ENCODE assay signal across 17 cellular contexts in genomic region chr9:108351571-108351970, GRCh38.
DNase-seq lines count a peak whose midpoint lies in the region; ATAC-seq, FAIRE-seq and TF ChIP-seq lines count a peak whose summit lies in the region.
"Had no signal": no experiment of that assay in that cellular context is flagged by ENCODE, and none has a peak within 500 bp of the region (broad histone marks: within the 10 kb centered on the region; RNA-seq: fewer than 3 reads in every experiment).

No MANE protein-coding gene starts in this region.

- DNase-seq in mammary epithelial cell (no peak), breast epithelium (ENCODE audit: low spot score in 2 of 2) (no peak), bronchial epithelial cell (ENCODE audit: low read depth) (peak; percentile 96), foreskin keratinocyte (peak; percentile 87 to 88), suprapubic skin (ENCODE audit: low spot score in 2 of 2) (no peak), tibial nerve (ENCODE audit: low spot score in 2 of 2) (no peak), osteocyte (ENCODE audit: extremely low spot score, unreplicated experiment) (no peak)
- DNase-seq: Caco-2; CD8-positive, alpha-beta memory T cell; DMS53; GF-D8; GM23248; H9 had no signal

- H3K4me2 ChIP-seq in mammary epithelial cell (ENCODE audit: insufficient read depth, low read depth, low read length), result no peak overlapping the region

- ATAC-seq in foreskin keratinocyte, result peak; percentile 70
- ATAC-seq in HG02840 (IDR thresholded peaks at IDR 0.05; ENCODE audit: low FRiP score, unreplicated experiment), result no peak
- ATAC-seq: HepG2 had no signal

- no peaks in the 10 kb centered on the region for H3K4me1 Mint-ChIP-seq in osteocyte (ENCODE audit: unreplicated experiment)
- H3K4me1 Mint-ChIP-seq: CD8-positive, alpha-beta memory T cell; H9 had no signal

- intact Hi-C loops in mammary epithelial cell (cut with micrococcal nuclease) (no loop called here), breast epithelium (cut with DNase I; ENCODE audit: low total_unique reads) (no loop called here)

- no peak overlapping the region for H3K4me3 ChIP-seq in mammary epithelial cell (replicated peaks in 1 of 3; ENCODE audit: insufficient read depth in 1 of 3, low read depth in 2 of 3, low read length in 3 of 3)
- H3K4me3 ChIP-seq in breast epithelium, result no peak overlapping the region
- H3K4me3 ChIP-seq in bronchial epithelial cell (ENCODE audit: low read depth, low read length), result no peak overlapping the region
- no peak overlapping the region for H3K4me3 ChIP-seq in suprapubic skin
- no peak overlapping the region for H3K4me3 ChIP-seq in tibial nerve
- H3K4me3 ChIP-seq: GM23248 had no signal

- no peak overlapping the region for H3K27ac Mint-ChIP-seq in osteocyte (ENCODE audit: unreplicated experiment)
- H3K27ac Mint-ChIP-seq: CD8-positive, alpha-beta memory T cell; H9 had no signal

- in situ Hi-C loops in mammary epithelial cell (cut with MboI; ENCODE audit: low sequenced_read_pairs in 2 of 2), result no loop called here

- H3K79me2 ChIP-seq in mammary epithelial cell (ENCODE audit: insufficient read depth, low read length), result no peaks in the 10 kb centered on the region

- H3K9me3 ChIP-seq in mammary epithelial cell (replicated peaks; ENCODE audit: insufficient read depth, low read length) (no peaks in the 10 kb centered on the region), breast epithelium (no peaks in the 10 kb centered on the region), suprapubic skin (no peaks in the 10 kb centered on the region), tibial nerve (no peaks in the 10 kb centered on the region)
- H3K9me3 ChIP-seq: Caco-2 had no signal

- H3K4me3 Mint-ChIP-seq in osteocyte (ENCODE audit: unreplicated experiment), result no peak overlapping the region
- H3K4me3 Mint-ChIP-seq: CD8-positive, alpha-beta memory T cell; H9 had no signal

- FAIRE-seq in bronchial epithelial cell (lab: Jason Lieb, UNC), result peak; percentile 88
- FAIRE-seq: HepG2, HTR-8/SVneo had no signal

- 67% methylated on average over 5 of the region's 5 CpGs for WGBS in mammary epithelial cell (ENCODE audit: low coverage, missing lambda C conversion rate)
- 59% methylated on average over 5 of the region's 5 CpGs for WGBS in suprapubic skin
- 86 to 88% methylated on average over 5 of the region's 5 CpGs for WGBS in tibial nerve, 2 donors

- no peaks in the 10 kb centered on the region for H3K27me3 Mint-ChIP-seq in osteocyte (ENCODE audit: unreplicated experiment)
- H3K27me3 Mint-ChIP-seq: CD8-positive, alpha-beta memory T cell had no signal

- TF ChIP-seq CTCF in mammary epithelial cell (conservative IDR thresholded peaks at IDR 0.05 in 1 of 2, IDR thresholded peaks at IDR 0.05 in 1 of 2; ENCODE audit: extremely low read depth in 1 of 2, insufficient read depth in 1 of 2, low read depth in 1 of 2, low read length in 2 of 2), result no peak
- no peak for TF ChIP-seq CTCF in breast epithelium (IDR thresholded peaks at IDR 0.05)
- no peak for TF ChIP-seq CTCF in bronchial epithelial cell (IDR thresholded peaks at IDR 0.05; ENCODE audit: insufficient read depth, low read length, severe bottlenecking)
- TF ChIP-seq CTCF in foreskin keratinocyte (conservative IDR thresholded peaks at IDR 0.05), result no peak
- no peak for TF ChIP-seq CTCF in suprapubic skin (IDR thresholded peaks at IDR 0.05)
- TF ChIP-seq CTCF in tibial nerve (IDR thresholded peaks at IDR 0.05), result no peak
- no peak for TF ChIP-seq CTCF in osteocyte (IDR thresholded peaks at IDR 0.05)

- H3K36me3 Mint-ChIP-seq in osteocyte (ENCODE audit: unreplicated experiment), result no peaks in the 10 kb centered on the region
- H3K36me3 Mint-ChIP-seq: CD8-positive, alpha-beta memory T cell had no signal

- BruUV-seq in mammary epithelial cell (replicated peaks; lab: Mats Ljungman, UMichigan), result no TSS peak

- H3K9ac ChIP-seq in mammary epithelial cell (ENCODE audit: insufficient read depth, low read length), result no peak overlapping the region
- H3K9ac ChIP-seq: GM23248 had no signal

- H3K4me1 ChIP-seq in mammary epithelial cell (ENCODE audit: insufficient read depth, low read length) (peaks cover 5% of the 10 kb centered on the region), breast epithelium (no peaks in the 10 kb centered on the region), foreskin keratinocyte (peaks cover 13% of the 10 kb centered on the region), suprapubic skin (peaks cover 6% of the 10 kb centered on the region), tibial nerve (no peaks in the 10 kb centered on the region)
- H3K4me1 ChIP-seq: Caco-2 had no signal

- CTCF ChIA-PET in mammary epithelial cell (lab: Charles Lee; ENCODE audit: low non-redundant PET), result no interaction called here

- H4K20me1 ChIP-seq in mammary epithelial cell (ENCODE audit: insufficient read depth, low read length), result no peaks in the 10 kb centered on the region

- H3K27ac ChIP-seq in mammary epithelial cell (ENCODE audit: insufficient read depth, low read depth, low read length) (no peak overlapping the region), breast epithelium (no peak overlapping the region), foreskin keratinocyte (peak overlapping the region; percentile 33), suprapubic skin (peak overlapping the region; percentile 76), tibial nerve (no peak overlapping the region)
- H3K27ac ChIP-seq: 22Rv1, GM23248 had no signal

- TF ChIP-seq POLR2A in breast epithelium (IDR thresholded peaks at IDR 0.05) (no peak), suprapubic skin (IDR thresholded peaks at IDR 0.05) (no peak), tibial nerve (IDR thresholded peaks at IDR 0.05) (no peak)

- peak overlapping the region; percentile 28 for H2AFZ ChIP-seq in mammary epithelial cell (ENCODE audit: low read depth, low read length)
- H2AFZ ChIP-seq: GM23248 had no signal

- H3K36me3 ChIP-seq in mammary epithelial cell (ENCODE audit: insufficient read depth, low read length) (no peaks in the 10 kb centered on the region), breast epithelium (no peaks in the 10 kb centered on the region), bronchial epithelial cell (ENCODE audit: control insufficient read depth, insufficient read depth, low read length) (no peaks in the 10 kb centered on the region), suprapubic skin (no peaks in the 10 kb centered on the region), tibial nerve (no peaks in the 10 kb centered on the region)

- H3K27me3 ChIP-seq in mammary epithelial cell (ENCODE audit: insufficient read depth, low read length) (no peaks in the 10 kb centered on the region), breast epithelium (no peaks in the 10 kb centered on the region), bronchial epithelial cell (ENCODE audit: control insufficient read depth, insufficient read depth, low read length) (no peaks in the 10 kb centered on the region), foreskin keratinocyte (no peaks in the 10 kb centered on the region), suprapubic skin (no peaks in the 10 kb centered on the region), tibial nerve (no peaks in the 10 kb centered on the region)

- dilution Hi-C loops in mammary epithelial cell (cut with HindIII; ENCODE audit: low sequenced_read_pairs), result no loop called here

- TF ChIP-seq EP300 in suprapubic skin (IDR thresholded peaks at IDR 0.05), result no peak
- no peak for TF ChIP-seq EP300 in tibial nerve (IDR thresholded peaks at IDR 0.05)

- no peaks in the 10 kb centered on the region for H3K9me3 Mint-ChIP-seq in osteocyte (ENCODE audit: unreplicated experiment)
- H3K9me3 Mint-ChIP-seq: H9 had no signal

Comparison
In these comparisons a context has a peak if more than half of its experiments do, and no peak if none do; other contexts are left out.
1. DNase-seq: peak in bronchial epithelial cell (single experiment) and foreskin keratinocyte (2 of 2); none in mammary epithelial cell (single experiment), breast epithelium (0 of 2), suprapubic skin (0 of 2), tibial nerve (0 of 2) and osteocyte (single experiment).
2. H3K27ac ChIP-seq: peak in foreskin keratinocyte (single experiment) and suprapubic skin (single experiment); none in mammary epithelial cell (single experiment), breast epithelium (0 of 2) and tibial nerve (0 of 4).